2 cellular contexts compared by ENCODE assay signal in genomic region chr17:75521290-75521689, GRCh38.
A peak's percentile ranks its signal among the peaks of the same experiment; 100 is the strongest.
TF ChIP-seq lines count a peak whose summit lies in the region.

No MANE protein-coding gene starts in this region.

TF ChIP-seq in HepG2, 621 proteins besides CTCF, POLR2A, EP300 and RAD21:
- TF ChIP-seq LRRFIP1 (CRISPR knock-in tag; conservative IDR thresholded peaks at IDR 0.05) (no peak), DRAP1 (CRISPR knock-in tag; IDR thresholded peaks at IDR 0.05) (no peak), ESRRA (CRISPR knock-in tag; IDR thresholded peaks at IDR 0.05; ENCODE audit: low read depth) (no peak), ZBTB8A (CRISPR knock-in tag; IDR thresholded peaks at IDR 0.05; ENCODE audit: borderline replicate concordance, low read depth) (no peak), ZNF775 (CRISPR knock-in tag; IDR thresholded peaks at IDR 0.05; ENCODE audit: borderline replicate concordance) (no peak), MED8 (CRISPR knock-in tag; IDR thresholded peaks at IDR 0.05; ENCODE audit: insufficient replicate concordance) (no peak), ZNF687 (CRISPR knock-in tag; IDR thresholded peaks at IDR 0.05) (0 out of 2 replicates have a peak, but pooled peaks have one; percentile 3)

TF ChIP-seq in HEK293, 187 proteins besides CTCF, POLR2A, EP300 and RAD21:
- no peak for TF ChIP-seq PATZ1 (tag by site-specific recombination; IDR thresholded peaks at IDR 0.05)
- peak; percentile 66 for TF ChIP-seq GLIS1 (tag by site-specific recombination; IDR thresholded peaks at IDR 0.05)
- 0 out of 2 replicates have a peak, but pooled peaks have one; percentile 14 for TF ChIP-seq GLIS2 (tag by site-specific recombination; IDR thresholded peaks at IDR 0.05)
